Comparison of ENCODE assay signal across 1 cellular context in the genomic region with DNA sequence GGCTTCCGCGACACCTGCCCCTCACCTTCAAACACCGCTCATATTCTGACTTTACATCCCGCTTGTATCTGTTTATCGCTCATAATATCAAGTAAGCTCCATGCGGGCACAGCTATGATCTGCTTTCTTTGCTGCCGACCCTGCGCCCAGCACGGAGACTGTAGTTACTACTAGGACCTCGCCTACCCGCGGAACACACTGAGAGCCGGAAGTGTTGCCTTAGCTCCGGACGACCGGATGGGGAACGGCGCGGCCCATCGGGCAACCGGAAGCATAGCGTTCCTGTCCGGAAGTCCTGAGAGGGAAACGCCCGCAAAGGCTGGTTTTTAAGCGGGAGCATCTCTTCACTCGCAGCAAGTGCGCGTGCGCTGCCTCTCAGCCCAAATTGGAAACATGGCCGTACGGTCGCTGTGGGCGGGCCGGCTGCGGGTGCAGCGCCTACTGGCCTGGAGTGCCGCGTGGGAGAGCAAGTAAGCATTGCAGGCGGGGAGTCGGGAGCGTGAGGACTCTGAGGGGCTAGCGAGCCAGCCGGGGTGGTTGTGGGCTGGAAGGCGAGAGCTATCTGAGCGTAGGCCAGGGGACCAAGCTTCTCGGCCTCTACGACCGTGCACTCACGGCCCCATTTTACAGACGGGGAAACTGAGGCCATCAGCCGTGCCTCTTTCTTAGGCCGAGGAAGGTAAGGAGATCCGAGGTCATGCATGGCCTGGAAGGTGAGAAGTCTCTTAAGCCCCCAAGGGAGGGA.
TF ChIP-seq lines count a peak whose summit lies in the region.

GRPEL2 (plus strand) TSS at position 353 of the 745 bp plus-strand sequence; CDS start at position 394, 41 bp downstream.

TF ChIP-seq in HepG2, 621 proteins besides CTCF, POLR2A, EP300 and RAD21 (continued from another document and continues in another):
- TF ChIP-seq PRDM10 (CRISPR knock-in tag; IDR thresholded peaks at IDR 0.05; ENCODE audit: low read depth) (peak; percentile 86; the same call in 1 of the 2 replicates), SIN3A (IDR thresholded peaks at IDR 0.05; ENCODE audit: borderline replicate concordance, low read depth, low read length) (peak; percentile 67; the same call in 1 of the 2 replicates), ZNF589 (CRISPR knock-in tag; conservative IDR thresholded peaks at IDR 0.05) (0 out of 2 replicates have a peak, but pooled peaks have one; percentile 85), ZNF468 (CRISPR knock-in tag; IDR thresholded peaks at IDR 0.05) (peak; percentile 37; the same call in 1 of the 2 replicates), SMAD9 (CRISPR knock-in tag; IDR thresholded peaks at IDR 0.05) (no peak), MXI1 (IDR thresholded peaks at IDR 0.05; ENCODE audit: borderline replicate concordance, low read depth, low read length) (peak; percentile 74; the same call in 1 of the 3 replicates), BRCA1 (CRISPR knock-in tag; IDR thresholded peaks at IDR 0.05) (no peak; the same call in 1 of the 2 replicates), ARHGAP35 (CRISPR knock-in tag; IDR thresholded peaks at IDR 0.05; ENCODE audit: borderline replicate concordance) (0 out of 2 replicates have a peak, but pooled peaks have one; percentile 65), POLR2AphosphoS2 (IDR thresholded peaks at IDR 0.05; ENCODE audit: low read depth, low read length) (no peak), ZNF235 (CRISPR knock-in tag; IDR thresholded peaks at IDR 0.05; ENCODE audit: borderline replicate concordance) (no peak), JUND (CRISPR knock-in tag; IDR thresholded peaks at IDR 0.05) (peak; percentile 65; the same call in 1 of the 2 replicates), ZMAT3 (CRISPR knock-in tag; conservative IDR thresholded peaks at IDR 0.05) (peak; percentile 85), PHF8 (CRISPR knock-in tag; IDR thresholded peaks at IDR 0.05) (peak; percentile 96), ZSCAN20 (CRISPR knock-in tag; IDR thresholded peaks at IDR 0.05; ENCODE audit: borderline replicate concordance) (0 out of 2 replicates have a peak, but pooled peaks have one; percentile 19), ZNF207 (IDR thresholded peaks at IDR 0.05; ENCODE audit: borderline replicate concordance) (no peak), ADNP (CRISPR knock-in tag; IDR thresholded peaks at IDR 0.05) (peak; percentile 88; the same call in 1 of the 2 replicates), GMEB2 (CRISPR knock-in tag; IDR thresholded peaks at IDR 0.05; ENCODE audit: low read depth) (0 out of 2 replicates have a peak, but pooled peaks have one; percentile 14)
- TF ChIP-seq, protein P1, sequence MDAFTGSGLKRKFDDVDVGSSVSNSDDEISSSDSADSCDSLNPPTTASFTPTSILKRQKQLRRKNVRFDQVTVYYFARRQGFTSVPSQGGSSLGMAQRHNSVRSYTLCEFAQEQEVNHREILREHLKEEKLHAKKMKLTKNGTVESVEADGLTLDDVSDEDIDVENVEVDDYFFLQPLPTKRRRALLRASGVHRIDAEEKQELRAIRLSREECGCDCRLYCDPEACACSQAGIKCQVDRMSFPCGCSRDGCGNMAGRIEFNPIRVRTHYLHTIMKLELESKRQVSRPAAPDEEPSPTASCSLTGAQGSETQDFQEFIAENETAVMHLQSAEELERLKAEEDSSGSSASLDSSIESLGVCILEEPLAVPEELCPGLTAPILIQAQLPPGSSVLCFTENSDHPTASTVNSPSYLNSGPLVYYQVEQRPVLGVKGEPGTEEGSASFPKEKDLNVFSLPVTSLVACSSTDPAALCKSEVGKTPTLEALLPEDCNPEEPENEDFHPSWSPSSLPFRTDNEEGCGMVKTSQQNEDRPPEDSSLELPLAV (CRISPR knock-in tag; conservative IDR thresholded peaks at IDR 0.05; ENCODE audit: low read depth): no peak
- TF ChIP-seq, protein P2, sequence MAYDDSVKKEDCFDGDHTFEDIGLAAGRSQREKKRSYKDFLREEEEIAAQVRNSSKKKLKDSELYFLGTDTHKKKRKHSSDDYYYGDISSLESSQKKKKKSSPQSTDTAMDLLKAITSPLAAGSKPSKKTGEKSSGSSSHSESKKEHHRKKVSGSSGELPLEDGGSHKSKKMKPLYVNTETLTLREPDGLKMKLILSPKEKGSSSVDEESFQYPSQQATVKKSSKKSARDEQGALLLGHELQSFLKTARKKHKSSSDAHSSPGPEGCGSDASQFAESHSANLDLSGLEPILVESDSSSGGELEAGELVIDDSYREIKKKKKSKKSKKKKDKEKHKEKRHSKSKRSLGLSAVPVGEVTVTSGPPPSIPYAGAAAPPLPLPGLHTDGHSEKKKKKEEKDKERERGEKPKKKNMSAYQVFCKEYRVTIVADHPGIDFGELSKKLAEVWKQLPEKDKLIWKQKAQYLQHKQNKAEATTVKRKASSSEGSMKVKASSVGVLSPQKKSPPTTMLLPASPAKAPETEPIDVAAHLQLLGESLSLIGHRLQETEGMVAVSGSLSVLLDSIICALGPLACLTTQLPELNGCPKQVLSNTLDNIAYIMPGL (CRISPR knock-in tag; IDR thresholded peaks at IDR 0.05; ENCODE audit: borderline replicate concordance in 1 of 2, low read depth in 1 of 2): peak; percentile 76 to 84
- TF ChIP-seq, protein P3, sequence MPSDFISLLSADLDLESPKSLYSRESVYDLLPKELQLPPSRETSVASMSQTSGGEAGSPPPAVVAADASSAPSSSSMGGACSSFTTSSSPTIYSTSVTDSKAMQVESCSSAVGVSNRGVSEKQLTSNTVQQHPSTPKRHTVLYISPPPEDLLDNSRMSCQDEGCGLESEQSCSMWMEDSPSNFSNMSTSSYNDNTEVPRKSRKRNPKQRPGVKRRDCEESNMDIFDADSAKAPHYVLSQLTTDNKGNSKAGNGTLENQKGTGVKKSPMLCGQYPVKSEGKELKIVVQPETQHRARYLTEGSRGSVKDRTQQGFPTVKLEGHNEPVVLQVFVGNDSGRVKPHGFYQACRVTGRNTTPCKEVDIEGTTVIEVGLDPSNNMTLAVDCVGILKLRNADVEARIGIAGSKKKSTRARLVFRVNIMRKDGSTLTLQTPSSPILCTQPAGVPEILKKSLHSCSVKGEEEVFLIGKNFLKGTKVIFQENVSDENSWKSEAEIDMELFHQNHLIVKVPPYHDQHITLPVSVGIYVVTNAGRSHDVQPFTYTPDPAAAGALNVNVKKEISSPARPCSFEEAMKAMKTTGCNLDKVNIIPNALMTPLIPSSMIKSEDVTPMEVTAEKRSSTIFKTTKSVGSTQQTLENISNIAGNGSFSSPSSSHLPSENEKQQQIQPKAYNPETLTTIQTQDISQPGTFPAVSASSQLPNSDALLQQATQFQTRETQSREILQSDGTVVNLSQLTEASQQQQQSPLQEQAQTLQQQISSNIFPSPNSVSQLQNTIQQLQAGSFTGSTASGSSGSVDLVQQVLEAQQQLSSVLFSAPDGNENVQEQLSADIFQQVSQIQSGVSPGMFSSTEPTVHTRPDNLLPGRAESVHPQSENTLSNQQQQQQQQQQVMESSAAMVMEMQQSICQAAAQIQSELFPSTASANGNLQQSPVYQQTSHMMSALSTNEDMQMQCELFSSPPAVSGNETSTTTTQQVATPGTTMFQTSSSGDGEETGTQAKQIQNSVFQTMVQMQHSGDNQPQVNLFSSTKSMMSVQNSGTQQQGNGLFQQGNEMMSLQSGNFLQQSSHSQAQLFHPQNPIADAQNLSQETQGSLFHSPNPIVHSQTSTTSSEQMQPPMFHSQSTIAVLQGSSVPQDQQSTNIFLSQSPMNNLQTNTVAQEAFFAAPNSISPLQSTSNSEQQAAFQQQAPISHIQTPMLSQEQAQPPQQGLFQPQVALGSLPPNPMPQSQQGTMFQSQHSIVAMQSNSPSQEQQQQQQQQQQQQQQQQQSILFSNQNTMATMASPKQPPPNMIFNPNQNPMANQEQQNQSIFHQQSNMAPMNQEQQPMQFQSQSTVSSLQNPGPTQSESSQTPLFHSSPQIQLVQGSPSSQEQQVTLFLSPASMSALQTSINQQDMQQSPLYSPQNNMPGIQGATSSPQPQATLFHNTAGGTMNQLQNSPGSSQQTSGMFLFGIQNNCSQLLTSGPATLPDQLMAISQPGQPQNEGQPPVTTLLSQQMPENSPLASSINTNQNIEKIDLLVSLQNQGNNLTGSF (CRISPR knock-in tag; IDR thresholded peaks at IDR 0.05): 0 out of 2 replicates have a peak, but pooled peaks have one; percentile 9
- TF ChIP-seq, protein P4, sequence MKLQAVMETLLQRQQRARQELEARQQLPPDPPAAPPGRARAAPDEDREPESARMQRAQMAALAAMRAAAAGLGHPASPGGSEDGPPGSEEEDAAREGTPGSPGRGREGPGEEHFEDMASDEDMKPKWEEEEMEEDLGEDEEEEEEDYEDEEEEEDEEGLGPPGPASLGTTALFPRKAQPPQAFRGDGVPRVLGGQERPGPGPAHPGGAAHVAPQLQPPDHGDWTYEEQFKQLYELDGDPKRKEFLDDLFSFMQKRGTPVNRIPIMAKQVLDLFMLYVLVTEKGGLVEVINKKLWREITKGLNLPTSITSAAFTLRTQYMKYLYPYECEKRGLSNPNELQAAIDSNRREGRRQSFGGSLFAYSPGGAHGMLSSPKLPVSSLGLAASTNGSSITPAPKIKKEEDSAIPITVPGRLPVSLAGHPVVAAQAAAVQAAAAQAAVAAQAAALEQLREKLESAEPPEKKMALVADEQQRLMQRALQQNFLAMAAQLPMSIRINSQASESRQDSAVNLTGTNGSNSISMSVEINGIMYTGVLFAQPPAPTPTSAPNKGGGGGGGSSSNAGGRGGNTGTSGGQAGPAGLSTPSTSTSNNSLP (IDR thresholded peaks at IDR 0.05; ENCODE audit: low read depth, low read length): no peak
